9 cellular contexts compared by ENCODE assay signal in genomic region chr3:47612178-47612577, GRCh38. TPM values are rescaled to one million over a fixed set of nuclear protein-coding genes. Genes with fewer than 3 reads are reported as not detected.
DNase-seq lines count a peak whose midpoint lies in the region; ATAC-seq and TF ChIP-seq lines count a peak whose summit lies in the region.
"Had no signal": no experiment of that assay in that cellular context is flagged by ENCODE, and none has a peak within 500 bp of the region (broad histone marks: within the 10 kb centered on the region; RNA-seq: fewer than 3 reads in every experiment).

No MANE protein-coding gene starts in this region.

- ATAC-seq in natural killer cell (no peak), aorta (ENCODE audit: low FRiP score) (peak; percentile 76), GM21367 (IDR thresholded peaks at IDR 0.05; ENCODE audit: unreplicated experiment) (no peak)
- no peak for ATAC-seq in natural killer cell treated with Interleukin-12 subunit alpha and Interleukin-12 subunit beta and Interleukin-15 and Interleukin-18, amount 100 ng/mL, for 72 hours

- H3K4me3 Mint-ChIP-seq in natural killer cell, result no peak overlapping the region
- no peak overlapping the region for H3K4me3 Mint-ChIP-seq in natural killer cell treated with Interleukin-12 subunit alpha and Interleukin-12 subunit beta and Interleukin-15 and Interleukin-18, amount 100 ng/mL, for 72 hours

- peaks cover 5% of the 10 kb centered on the region for H3K36me3 Mint-ChIP-seq in natural killer cell
- peaks cover 8% of the 10 kb centered on the region for H3K36me3 Mint-ChIP-seq in natural killer cell treated with Interleukin-12 subunit alpha and Interleukin-12 subunit beta and Interleukin-15 and Interleukin-18, amount 100 ng/mL, for 72 hours

- intact Hi-C loops in natural killer cell (cut with micrococcal nuclease) (no loop called here), aorta (cut with DNase I) (loop anchor here in 1 of 2 donors (5.0 kb wide), 1 partner anchor 190 kb away; the partner anchor contains the start of gene DHX30)

- no peak overlapping the region for H2BK15ac ChIP-seq in mesenchymal stem cell (ENCODE audit: low read depth, poor library complexity, severe bottlenecking)

- H3K4me1 ChIP-seq in mesenchymal stem cell (ENCODE audit: control insufficient read depth, insufficient read depth, low read depth, low read length) (peaks cover 2% of the 10 kb centered on the region), aorta (ENCODE audit: control insufficient read depth in 1 of 2, insufficient read depth in 2 of 2, low read length in 2 of 2) (peaks cover 0 to 10% of the 10 kb centered on the region in 2 donors)

- H3K27me3 ChIP-seq in mesenchymal stem cell (ENCODE audit: control insufficient read depth in 1 of 2, insufficient read depth in 1 of 2, low read length in 2 of 2) (no peaks in the 10 kb centered on the region), aorta (ENCODE audit: control insufficient read depth in 1 of 2, insufficient read depth in 2 of 2, low read length in 1 of 2) (no peaks in the 10 kb centered on the region)

- no peak overlapping the region for H4K8ac ChIP-seq in mesenchymal stem cell (ENCODE audit: low read length)

- H3K14ac ChIP-seq in mesenchymal stem cell (ENCODE audit: low read length in 2 of 2), result no peak overlapping the region

- H3K23ac ChIP-seq in mesenchymal stem cell (ENCODE audit: low read length in 2 of 2), result no peak overlapping the region

- no peak overlapping the region for H3K4me2 ChIP-seq in mesenchymal stem cell (ENCODE audit: low read length, poor library complexity, severe bottlenecking)

- H3K27me3 Mint-ChIP-seq in natural killer cell (ENCODE audit: low read depth in 2 of 2), result no peaks in the 10 kb centered on the region
- no peaks in the 10 kb centered on the region for H3K27me3 Mint-ChIP-seq in natural killer cell treated with Interleukin-12 subunit alpha and Interleukin-12 subunit beta and Interleukin-15 and Interleukin-18, amount 100 ng/mL, for 72 hours

- H3K4ac ChIP-seq in mesenchymal stem cell (ENCODE audit: low read depth in 1 of 2, low read length in 2 of 2), result no peak overlapping the region

- no peak overlapping the region for H2AK5ac ChIP-seq in mesenchymal stem cell (ENCODE audit: low read length, severe bottlenecking)

- H3K36me3 ChIP-seq in mesenchymal stem cell (ENCODE audit: control insufficient read depth in 1 of 2, insufficient read depth in 2 of 2, low read depth in 1 of 2, low read length in 2 of 2), result peaks cover 18 to 73% of the 10 kb centered on the region in 2 experiments
- H3K36me3 ChIP-seq in aorta (ENCODE audit: control insufficient read depth in 1 of 2, insufficient read depth in 2 of 2, low read length in 1 of 2), result peaks cover 3% of the 10 kb centered on the region in 2 donors

- H3K4me3 ChIP-seq in mesenchymal stem cell (ENCODE audit: insufficient read depth in 1 of 2, low read depth in 1 of 2, low read length in 2 of 2), result no peak overlapping the region
- no peak overlapping the region for H3K4me3 ChIP-seq in aorta (ENCODE audit: low read length in 2 of 2)

- H2AFZ ChIP-seq in mesenchymal stem cell (ENCODE audit: low read depth, low read length), result no peak overlapping the region

- no peak overlapping the region for H2BK5ac ChIP-seq in mesenchymal stem cell (ENCODE audit: low read depth, low read length, poor library complexity, severe bottlenecking)

- H2BK12ac ChIP-seq in mesenchymal stem cell (ENCODE audit: low read length in 2 of 2), result no peak overlapping the region

- no peak overlapping the region for H2BK120ac ChIP-seq in mesenchymal stem cell (ENCODE audit: low read depth, low read length)

- H3K9me3 ChIP-seq in mesenchymal stem cell (ENCODE audit: control insufficient read depth, low read length) (no peaks in the 10 kb centered on the region), aorta (ENCODE audit: control insufficient read depth, low read length) (no peaks in the 10 kb centered on the region)

- no peaks in the 10 kb centered on the region for H3K9me3 Mint-ChIP-seq in natural killer cell
- H3K9me3 Mint-ChIP-seq in natural killer cell treated with Interleukin-12 subunit alpha and Interleukin-12 subunit beta and Interleukin-15 and Interleukin-18, amount 100 ng/mL, for 72 hours, result no peaks in the 10 kb centered on the region

- H3K4me1 Mint-ChIP-seq in natural killer cell, result no peaks in the 10 kb centered on the region
- peaks cover 0 to 4% of the 10 kb centered on the region in 2 donors for H3K4me1 Mint-ChIP-seq in natural killer cell treated with Interleukin-12 subunit alpha and Interleukin-12 subunit beta and Interleukin-15 and Interleukin-18, amount 100 ng/mL, for 72 hours (ENCODE audit: low read depth in 2 of 2)

- no peak overlapping the region for H3K9ac ChIP-seq in mesenchymal stem cell (ENCODE audit: low read length)

- H3K27ac Mint-ChIP-seq in natural killer cell, result peak overlapping the region; percentile 3 to 12
- H3K27ac Mint-ChIP-seq in natural killer cell treated with Interleukin-12 subunit alpha and Interleukin-12 subunit beta and Interleukin-15 and Interleukin-18, amount 100 ng/mL, for 72 hours, result no peak overlapping the region

- H4K91ac ChIP-seq in mesenchymal stem cell (ENCODE audit: low read length), result no peak overlapping the region

- H3K27ac ChIP-seq in cingulate gyrus (ENCODE audit: low read depth, low read length) (peak overlapping the region; percentile 56), mesenchymal stem cell (ENCODE audit: low read length, poor library complexity, severe bottlenecking) (peak overlapping the region; percentile 89), aorta (ENCODE audit: low read depth in 1 of 2, low read length in 2 of 2) (no peak overlapping the region)

- H3K18ac ChIP-seq in mesenchymal stem cell (ENCODE audit: low read depth in 1 of 2, low read length in 2 of 2), result no peak overlapping the region

- TF ChIP-seq CTCF in natural killer cell (IDR thresholded peaks at IDR 0.05), result no peak

- DNase-seq in natural killer cell (no peak), mesenchymal stem cell (peak; percentile 62), aorta (no peak), SIG-M5 treated with dmso at 0.1 percent for 504 hours (lab: John Stamatoyannopoulos, UW; ENCODE audit: unreplicated experiment) (no peak), NCI-H748 (lab: John Stamatoyannopoulos, UW; ENCODE audit: unreplicated experiment) (no peak)
- no peak for DNase-seq in natural killer cell treated with Interleukin-12 subunit alpha and Interleukin-12 subunit beta and Interleukin-15 and Interleukin-18, amount 100 ng/mL, for 72 hours (ENCODE audit: low spot score)
- DNase-seq: NCI-H1048 had no signal

- peaks cover 17% of the 10 kb centered on the region for H3K79me1 ChIP-seq in mesenchymal stem cell (replicated peaks; ENCODE audit: low read length, poor library complexity, severe bottlenecking)

RNA-seq across cellular contexts. Expression of gene CSPG5, which starts 33.5 kb away (rescaled TPM):
- total RNA-seq in natural killer cell (under 1 TPM; 0.07 to 0.63 (median 0.23) TPM), aorta (1 to 10 TPM in 1 of 2 donors, under 1 TPM in 1; 0.81 to 7.0 TPM)
- under 1 TPM; 0.29 to 0.95 TPM for total RNA-seq in natural killer cell treated with Interleukin-12 subunit alpha and Interleukin-12 subunit beta and Interleukin-15 and Interleukin-18, amount 100 ng/mL, for 72 hours
- polyA plus RNA-seq in mesenchymal stem cell (2013, experiment 1 of 2), result 0.10 TPM
- 0.08 TPM for polyA plus RNA-seq in mesenchymal stem cell (2013, experiment 2 of 2)
- under 1 TPM; 0.33 to 0.50 TPM for polyA plus RNA-seq in aorta

Comparison
In these comparisons a context has a peak if more than half of its experiments do, and no peak if none do; other contexts are left out.
1. H3K27ac Mint-ChIP-seq: peak in natural killer cell (2 of 2); none in natural killer cell treated with Interleukin-12 subunit alpha and Interleukin-12 subunit beta and Interleukin-15 and Interleukin-18, amount 100 ng/mL, for 72 hours (0 of 2).
2. H3K27ac ChIP-seq: peak in cingulate gyrus (single experiment) and mesenchymal stem cell (single experiment); none in aorta (0 of 2).